In the genomic region with DNA sequence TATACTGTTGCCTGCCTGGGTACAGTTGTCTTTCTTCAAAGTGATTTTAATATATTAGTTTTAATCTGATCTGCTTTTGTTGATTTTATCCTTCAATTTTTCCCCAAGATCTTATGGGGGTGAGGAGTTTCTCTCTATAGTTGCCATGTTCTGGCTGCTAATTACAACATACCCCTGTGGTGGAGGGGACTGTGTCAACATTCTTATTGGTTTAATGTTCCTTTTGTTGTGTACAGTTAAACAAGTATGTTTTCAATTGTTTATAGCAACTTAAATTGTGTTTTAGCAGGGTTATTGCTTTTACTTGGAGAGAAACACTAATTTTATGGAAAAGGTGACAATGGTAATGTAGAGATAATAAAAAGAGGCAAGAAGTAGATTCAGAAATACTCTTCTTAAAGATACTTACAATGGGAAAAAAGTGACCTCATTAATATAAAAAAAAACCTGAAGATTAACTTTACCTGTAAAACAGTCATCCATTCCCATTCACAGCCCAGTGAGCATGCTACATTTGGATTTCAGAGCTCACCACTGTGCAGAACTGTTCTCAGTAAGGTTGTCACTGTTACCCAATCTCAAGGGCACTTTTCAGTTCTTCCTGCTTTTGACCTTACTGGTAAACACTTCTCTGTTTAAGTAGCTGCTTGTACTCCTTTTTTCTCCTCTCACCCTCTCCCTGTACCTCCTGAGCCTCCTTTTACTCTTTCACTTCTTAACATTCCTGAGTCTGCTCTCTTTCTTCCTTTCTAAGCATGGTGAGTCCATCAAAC, we compare ENCODE assay signal across 18 cellular contexts. TPM values are rescaled to one million over a fixed set of nuclear protein-coding genes. Genes with fewer than 3 reads are reported as not detected.
DNase-seq lines count a peak whose midpoint lies in the region; ATAC-seq lines count a peak whose summit lies in the region.
"Had no signal": no experiment of that assay in that cellular context is flagged by ENCODE, and none has a peak within 500 bp of the region (broad histone marks: within the 10 kb centered on the region; RNA-seq: fewer than 3 reads in every experiment).

No MANE protein-coding gene starts in this region.

- intact Hi-C loops in left ventricle myocardium superior (cut with micrococcal nuclease), result no loop called here
- intact Hi-C loops in right cardiac atrium (cut with DNase I), result no loop called here

- no peak overlapping the region for H3K27ac ChIP-seq in right cardiac atrium (ENCODE audit: low read length)
- H3K27ac ChIP-seq: left ventricle myocardium inferior, Peyer's patch had no signal

- H3K9me3 ChIP-seq in right cardiac atrium (ENCODE audit: control insufficient read depth, low read length), result no peaks in the 10 kb centered on the region
- H3K9me3 ChIP-seq: Peyer's patch had no signal

- H3K4me3 ChIP-seq in right cardiac atrium (ENCODE audit: low read length), result no peak overlapping the region
- H3K4me3 ChIP-seq: left ventricle myocardium inferior, Peyer's patch had no signal

- H3K27me3 ChIP-seq in right cardiac atrium (ENCODE audit: control insufficient read depth, insufficient read depth), result no peaks in the 10 kb centered on the region
- H3K27me3 ChIP-seq: Peyer's patch had no signal

- ATAC-seq in left ventricle myocardium superior, result peak; percentile 24
- no peak for ATAC-seq in right cardiac atrium
- ATAC-seq in left lobe of liver, result peak; percentile 62
- ATAC-seq: activated T-helper 17 cell treated with anti-CD3 and anti-CD28 coated beads, Interleukin-2, amount 50 U/mL, for 72 hours; effector memory CD8-positive, alpha-beta T cell; naive thymus-derived CD8-positive, alpha-beta T cell had no signal

- DNase-seq in left ventricle myocardium superior (no peak), right cardiac atrium (no peak), SIG-M5 treated with dmso at 0.1 percent for 504 hours (lab: John Stamatoyannopoulos, UW; ENCODE audit: unreplicated experiment) (peak; percentile 88), left lobe of liver (ENCODE audit: low spot score) (no peak), DMS 273 treated with DMSO at 0.1 percent for 48 hours (lab: John Stamatoyannopoulos, UW) (no peak), amniotic stem cell (lab: John Stamatoyannopoulos, UW) (no peak), NCI-H1092 (lab: John Stamatoyannopoulos, UW) (no peak), GOT3 (lab: John Stamatoyannopoulos, UW) (no peak)
- DNase-seq: central memory CD4-positive, alpha-beta T cell; effector memory CD8-positive, alpha-beta T cell; left ventricle myocardium inferior; naive thymus-derived CD8-positive, alpha-beta T cell; NCI-H146; NCI-H446 treated with DMSO at 0.1 percent for 48 hours; Peyer's patch; stimulated activated naive CD4-positive, alpha-beta T cell treated with Interleukin-2 at 50 U/mL for 16 hours; SW 1271 had no signal

- no peaks in the 10 kb centered on the region for H3K4me1 ChIP-seq in right cardiac atrium (ENCODE audit: control insufficient read depth, insufficient read depth, low read length)
- H3K4me1 ChIP-seq: left ventricle myocardium inferior, Peyer's patch had no signal

RNA-seq across cellular contexts. Expression of a gene that starts 8.1 kb away (rescaled TPM):
- total RNA-seq in left ventricle myocardium superior, result 7.3 TPM
- 10 to 100 TPM; 11.2 to 16.8 (median 12.1) TPM for total RNA-seq in right cardiac atrium
- polyA plus RNA-seq in right cardiac atrium, result 5.9 TPM
- total RNA-seq in left lobe of liver, result 7.0 TPM

Comparison
In these comparisons a context has a peak if more than half of its experiments do, and no peak if none do; other contexts are left out.
1. ATAC-seq: peak in left ventricle myocardium superior (single experiment) and left lobe of liver (single experiment); none in right cardiac atrium (0 of 2).